2 cellular contexts compared by ENCODE assay signal in the genomic region with DNA sequence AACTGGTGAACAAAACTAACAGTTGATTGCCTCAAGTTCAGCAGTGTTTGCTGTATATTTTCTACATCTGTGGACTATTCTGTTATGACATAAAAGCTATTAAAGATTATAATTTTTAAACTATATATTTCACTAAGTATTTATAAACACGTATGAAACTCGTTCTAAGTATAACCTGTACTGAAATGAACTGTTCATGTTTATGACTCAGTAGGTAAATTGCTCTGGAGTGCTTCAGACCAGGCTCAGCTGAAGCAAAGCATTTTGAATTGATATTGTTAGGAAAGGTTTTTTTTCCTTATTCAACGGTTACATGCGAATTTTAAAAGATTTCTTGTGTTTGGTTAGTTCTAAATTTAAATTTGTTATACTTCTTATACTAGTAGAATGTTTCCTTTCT.
TF ChIP-seq lines count a peak whose summit lies in the region.

No MANE protein-coding gene starts in this region.

TF ChIP-seq in A549, 52 proteins besides CTCF, POLR2A, EP300 and RAD21 (continued from another document):
- TF ChIP-seq CHD4 (IDR thresholded peaks at IDR 0.05; ENCODE audit: borderline replicate concordance), result no peak
- no peak for TF ChIP-seq BCL3 (IDR thresholded peaks at IDR 0.05)

TF ChIP-seq in SK-N-SH treated with all-trans-retinoic acid at 6 μM for 48 hours, 23 proteins besides CTCF, POLR2A, EP300 and RAD21 (continued from another document):
- no peak for TF ChIP-seq CSRNP3 (CRISPR knock-in tag; IDR thresholded peaks at IDR 0.05)
- no peak for TF ChIP-seq POU6F1 (CRISPR knock-in tag; IDR thresholded peaks at IDR 0.05; ENCODE audit: borderline replicate concordance, low read depth)
- no peak for TF ChIP-seq SNAI2 (CRISPR knock-in tag; IDR thresholded peaks at IDR 0.05)
- no peak for TF ChIP-seq ZNF565 (CRISPR knock-in tag; conservative IDR thresholded peaks at IDR 0.05; ENCODE audit: low read depth)
- no peak for TF ChIP-seq CSDC2 (CRISPR knock-in tag; IDR thresholded peaks at IDR 0.05)
- TF ChIP-seq, protein P1, sequence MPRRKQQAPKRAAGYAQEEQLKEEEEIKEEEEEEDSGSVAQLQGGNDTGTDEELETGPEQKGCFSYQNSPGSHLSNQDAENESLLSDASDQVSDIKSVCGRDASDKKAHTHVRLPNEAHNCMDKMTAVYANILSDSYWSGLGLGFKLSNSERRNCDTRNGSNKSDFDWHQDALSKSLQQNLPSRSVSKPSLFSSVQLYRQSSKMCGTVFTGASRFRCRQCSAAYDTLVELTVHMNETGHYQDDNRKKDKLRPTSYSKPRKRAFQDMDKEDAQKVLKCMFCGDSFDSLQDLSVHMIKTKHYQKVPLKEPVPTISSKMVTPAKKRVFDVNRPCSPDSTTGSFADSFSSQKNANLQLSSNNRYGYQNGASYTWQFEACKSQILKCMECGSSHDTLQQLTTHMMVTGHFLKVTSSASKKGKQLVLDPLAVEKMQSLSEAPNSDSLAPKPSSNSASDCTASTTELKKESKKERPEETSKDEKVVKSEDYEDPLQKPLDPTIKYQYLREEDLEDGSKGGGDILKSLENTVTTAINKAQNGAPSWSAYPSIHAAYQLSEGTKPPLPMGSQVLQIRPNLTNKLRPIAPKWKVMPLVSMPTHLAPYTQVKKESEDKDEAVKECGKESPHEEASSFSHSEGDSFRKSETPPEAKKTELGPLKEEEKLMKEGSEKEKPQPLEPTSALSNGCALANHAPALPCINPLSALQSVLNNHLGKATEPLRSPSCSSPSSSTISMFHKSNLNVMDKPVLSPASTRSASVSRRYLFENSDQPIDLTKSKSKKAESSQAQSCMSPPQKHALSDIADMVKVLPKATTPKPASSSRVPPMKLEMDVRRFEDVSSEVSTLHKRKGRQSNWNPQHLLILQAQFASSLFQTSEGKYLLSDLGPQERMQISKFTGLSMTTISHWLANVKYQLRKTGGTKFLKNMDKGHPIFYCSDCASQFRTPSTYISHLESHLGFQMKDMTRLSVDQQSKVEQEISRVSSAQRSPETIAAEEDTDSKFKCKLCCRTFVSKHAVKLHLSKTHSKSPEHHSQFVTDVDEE (CRISPR knock-in tag; IDR thresholded peaks at IDR 0.05), result no peak
- no peak for TF ChIP-seq ZC3H10 (CRISPR knock-in tag; IDR thresholded peaks at IDR 0.05)
- no peak for TF ChIP-seq ZNF8 (CRISPR knock-in tag; IDR thresholded peaks at IDR 0.05)
- no peak for TF ChIP-seq ARNTL (CRISPR knock-in tag; IDR thresholded peaks at IDR 0.05; ENCODE audit: borderline replicate concordance, low read depth)
- no peak for TF ChIP-seq PATZ1 (CRISPR knock-in tag; IDR thresholded peaks at IDR 0.05; ENCODE audit: borderline replicate concordance)
